In genomic region chr19:4036576-4037300, GRCh38 we compare ENCODE assay signal across 18 cellular contexts.
"Had no signal": no experiment of that assay in that cellular context is flagged by ENCODE, and none has a peak within 500 bp of the region (broad histone marks: within the 10 kb centered on the region; RNA-seq: fewer than 3 reads in every experiment).

No MANE protein-coding gene starts in this region.

- H3K36me3 Mint-ChIP-seq: activated naive CD8-positive, alpha-beta T cell treated with anti-CD3 and anti-CD28 coated beads for 36 hours; T-cell had no signal

- H3K27me3 ChIP-seq: cardiac muscle cell, foreskin keratinocyte had no signal

- H3K4me1 ChIP-seq: foreskin keratinocyte had no signal

- FAIRE-seq: islet of Langerhans had no signal

- H3K9me3 ChIP-seq: thoracic aorta had no signal

- H3K4me3 Mint-ChIP-seq: activated naive CD8-positive, alpha-beta T cell treated with anti-CD3 and anti-CD28 coated beads for 36 hours; dendritic cell treated with granulocyte-macrophage colony-stimulating factor and Interleukin-4, amounts not matched to agents 40 ng/mL and 50 ng/mL, for 4 days; mesothelial cell of epicardium; T-cell had no signal

- H3K4me1 Mint-ChIP-seq: activated naive CD8-positive, alpha-beta T cell treated with anti-CD3 and anti-CD28 coated beads for 36 hours; mesothelial cell of epicardium; T-cell had no signal

- H3K27ac ChIP-seq: cardiac muscle cell, foreskin keratinocyte, thoracic aorta had no signal

- H3K4me3 ChIP-seq: cardiac muscle cell, thoracic aorta had no signal

- H3K9me3 Mint-ChIP-seq: activated naive CD8-positive, alpha-beta T cell treated with anti-CD3 and anti-CD28 coated beads for 36 hours; dendritic cell treated with granulocyte-macrophage colony-stimulating factor and Interleukin-4, amounts not matched to agents 40 ng/mL and 50 ng/mL, for 4 days; mesothelial cell of epicardium; T-cell had no signal

- ATAC-seq: foreskin keratinocyte, SK-N-SH treated with all-trans-retinoic acid at 6 μM for 48 hours, T-cell had no signal

- H3K27ac Mint-ChIP-seq: activated naive CD8-positive, alpha-beta T cell treated with anti-CD3 and anti-CD28 coated beads for 36 hours; dendritic cell treated with granulocyte-macrophage colony-stimulating factor and Interleukin-4, amounts not matched to agents 40 ng/mL and 50 ng/mL, for 4 days; mesothelial cell of epicardium; T-cell had no signal

- DNase-seq: activated CD4-positive, alpha-beta T cell treated with anti-CD3 and anti-CD28 coated beads, Interleukin-2, amount 50 U/mL, for 1 hour; activated CD4-positive, CD25-positive, alpha-beta regulatory T cell; activated naive CD4-positive, alpha-beta T cell; activated naive CD8-positive, alpha-beta T cell treated with anti-CD3 and anti-CD28 coated beads for 36 hours; amniotic stem cell; effector memory CD4-positive, alpha-beta T cell; foreskin keratinocyte; glutamatergic neuron; hippocampal formation; stimulated activated CD4-positive, alpha-beta T cell treated with anti-CD3 and anti-CD28 coated beads, Interleukin-12 subunit alpha, Interleukin-12 subunit beta, amount 100 ng/mL, for 4 hours; stimulated activated CD4-positive, alpha-beta T cell treated with anti-CD3 and anti-CD28 coated beads, Interleukin-1b, Interleukin-23, amount 100 ng/mL, for 48 hours; T-cell had no signal

- H3K27me3 Mint-ChIP-seq: activated naive CD8-positive, alpha-beta T cell treated with anti-CD3 and anti-CD28 coated beads for 36 hours; dendritic cell treated with granulocyte-macrophage colony-stimulating factor and Interleukin-4, amounts not matched to agents 40 ng/mL and 50 ng/mL, for 4 days; T-cell had no signal
